ENCODE assay signal across 15 cellular contexts in the genomic region with DNA sequence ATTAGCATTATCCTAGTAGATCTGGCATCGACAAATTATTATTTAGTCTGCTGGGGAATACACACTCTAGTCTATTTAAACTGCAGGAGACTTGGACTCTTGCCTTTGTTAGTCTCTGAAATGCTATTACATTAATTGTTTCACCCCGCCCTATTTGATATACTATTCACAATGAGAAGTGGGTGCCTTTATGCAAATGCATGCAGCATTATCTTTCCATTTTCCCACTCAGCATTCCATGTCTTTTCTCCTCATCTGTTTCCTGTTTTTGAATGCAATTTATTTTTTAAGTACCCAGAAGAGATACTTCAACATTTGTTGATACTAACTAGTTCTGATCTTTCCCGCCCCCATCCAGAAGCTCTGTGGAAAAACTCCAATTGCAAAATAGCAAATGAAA.
"Had no signal": no experiment of that assay in that cellular context is flagged by ENCODE, and none has a peak within 500 bp of the region (broad histone marks: within the 10 kb centered on the region; RNA-seq: fewer than 3 reads in every experiment).

No MANE protein-coding gene starts in this region.

- H3K27me3 ChIP-seq: esophagus muscularis mucosa, gastroesophageal sphincter, heart left ventricle, left lung, tibial artery had no signal

- DNase-seq: activated B cell treated with CpG ODN at 0.5 μM for 24 hours; activated CD4-positive, alpha-beta memory T cell treated with anti-CD3 and anti-CD28 coated beads for 36 hours; activated CD4-positive, alpha-beta T cell treated with anti-CD3 and anti-CD28 coated beads for 4 hours; activated CD8-positive, alpha-beta memory T cell treated with anti-CD3 and anti-CD28 coated beads, Interleukin-2, amount 10 ng/mL, durations not matched to agents 7 days and 5 days; cerebellar nuclear complex; effector CD8-positive, alpha-beta T cell; heart left ventricle; left lung; mammary epithelial cell; nephron progenitor cell; occipital lobe; stimulated activated naive CD4-positive, alpha-beta T cell treated with Interleukin-2 at 50 U/mL for 16 hours; tibial artery had no signal

- H3K4me3 ChIP-seq: esophagus muscularis mucosa, gastroesophageal sphincter, heart left ventricle, left lung, tibial artery had no signal

- H3K27ac ChIP-seq: esophagus muscularis mucosa, gastroesophageal sphincter, left lung, tibial artery had no signal

- ATAC-seq: activated CD8-positive, alpha-beta memory T cell treated with anti-CD3 and anti-CD28 coated beads, Interleukin-2, amount 10 ng/mL, durations not matched to agents 7 days and 5 days; gastroesophageal sphincter; heart left ventricle; left lung had no signal

- H3K4me1 ChIP-seq: esophagus muscularis mucosa, gastroesophageal sphincter, heart left ventricle, left lung, tibial artery had no signal

- H3K36me3 ChIP-seq: esophagus muscularis mucosa, gastroesophageal sphincter, heart left ventricle, left lung, tibial artery had no signal

- H3K9me3 ChIP-seq: esophagus muscularis mucosa, gastroesophageal sphincter, left lung, tibial artery had no signal
